14 cellular contexts compared by ENCODE assay signal in the genomic region with DNA sequence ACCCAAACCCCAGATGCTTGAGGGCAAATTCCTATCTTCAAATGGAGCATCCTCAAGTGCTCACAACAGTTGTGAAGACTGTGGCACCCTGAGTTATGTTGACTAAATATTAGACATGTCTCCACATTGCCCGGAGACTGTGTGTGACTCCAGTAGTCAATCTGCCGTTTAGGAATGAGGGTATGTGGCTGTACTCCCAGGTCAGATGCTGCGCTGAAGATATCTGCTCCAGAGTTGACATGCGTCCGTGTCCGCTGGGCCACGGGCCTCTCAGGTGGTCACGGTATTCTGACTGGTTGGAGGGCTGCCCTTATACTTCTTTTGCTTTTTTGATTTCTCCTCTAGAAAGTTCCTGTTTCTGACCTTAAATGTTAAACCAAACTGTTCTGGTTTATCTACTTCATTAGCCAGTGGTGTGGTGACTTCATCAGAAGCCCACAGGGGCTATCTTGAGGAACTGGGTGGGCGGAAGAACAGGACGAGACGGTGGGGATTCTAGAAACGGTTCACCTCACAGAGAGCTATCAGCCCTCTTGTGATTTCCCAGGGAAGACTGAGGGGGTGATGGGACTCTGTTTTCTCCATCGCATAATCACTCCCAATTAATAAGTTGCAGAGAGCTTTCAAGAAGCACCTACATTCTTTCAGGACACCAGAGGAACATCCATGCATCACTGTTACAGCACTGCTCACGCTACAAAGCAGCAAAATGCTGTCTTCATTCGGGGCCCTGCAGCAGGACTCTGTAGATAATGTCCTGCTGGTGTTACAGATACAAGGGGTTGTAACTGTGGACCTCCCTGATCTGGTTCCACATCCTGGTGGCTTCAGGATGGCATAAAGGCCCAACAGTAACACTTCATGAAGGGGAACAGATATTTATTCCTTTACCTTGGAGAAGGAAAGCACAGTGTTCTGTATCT. TPM values are rescaled to one million over a fixed set of nuclear protein-coding genes. Genes with fewer than 3 reads are reported as not detected.
DNase-seq lines count a peak whose midpoint lies in the region; ATAC-seq and TF ChIP-seq lines count a peak whose summit lies in the region.
"Had no signal": no experiment of that assay in that cellular context is flagged by ENCODE, and none has a peak within 500 bp of the region (broad histone marks: within the 10 kb centered on the region; RNA-seq: fewer than 3 reads in every experiment).

No MANE protein-coding gene starts in this region.

- H3K4me1 ChIP-seq in CD8-positive, alpha-beta memory T cell (ENCODE audit: insufficient read depth, low read length): peaks cover 36% of the 10 kb centered on the region
- H3K4me1 ChIP-seq in neutrophil (ENCODE audit: control insufficient read depth in 1 of 2, insufficient read depth in 1 of 2, low read depth in 1 of 2, low read length in 1 of 2) (peaks cover 33 to 45% of the 10 kb centered on the region in 2 experiments), prostate gland (replicated peaks) (no peaks in the 10 kb centered on the region), breast epithelium (no peaks in the 10 kb centered on the region)

- intact Hi-C loops in activated CD8-positive, alpha-beta T cell treated with anti-CD3 and anti-CD28 coated beads for 36 hours (cut with micrococcal nuclease): loop anchor here (2.0 to 5.0 kb wide), 2 partner anchors 18 to 104 kb away; no protein-coding TSS in a partner anchor
- intact Hi-C loops in prostate gland (cut with DNase I): no loop called here
- intact Hi-C loops in breast epithelium (cut with DNase I; ENCODE audit: low total_unique reads): no loop called here

- H3K27me3 Mint-ChIP-seq in CD8-positive, alpha-beta memory T cell: peaks cover 0 to 7% of the 10 kb centered on the region in 2 donors
- peaks cover 3% of the 10 kb centered on the region for H3K27me3 Mint-ChIP-seq in activated CD8-positive, alpha-beta T cell treated with anti-CD3 and anti-CD28 coated beads for 36 hours

- no peak for ATAC-seq in activated CD8-positive, alpha-beta T cell treated with anti-CD3 and anti-CD28 coated beads for 36 hours
- ATAC-seq in GM21529 (IDR thresholded peaks at IDR 0.05; ENCODE audit: unreplicated experiment): no peak

- CTCF ChIA-PET in CD8-positive, alpha-beta memory T cell (lab: Charles Lee): interaction anchor here (0.6 to 8.5 kb wide), 9 partner anchors 10 to 166 kb away, joined by 3 to 105 read pairs (median 5); no protein-coding TSS in a partner anchor
- CTCF ChIA-PET in activated CD8-positive, alpha-beta T cell treated with anti-CD3 and anti-CD28 coated beads for 36 hours (lab: Charles Lee): interaction anchor here (0.9 to 2.5 kb wide), 7 partner anchors 10 to 23 kb away, joined by 3 to 17 read pairs (median 5); no protein-coding TSS in a partner anchor

- no peaks in the 10 kb centered on the region for H3K9me3 ChIP-seq in CD8-positive, alpha-beta memory T cell (ENCODE audit: low read length)
- H3K9me3 ChIP-seq in neutrophil (no peaks in the 10 kb centered on the region), prostate gland (no peaks in the 10 kb centered on the region), breast epithelium (no peaks in the 10 kb centered on the region)
- H3K9me3 ChIP-seq: SJSA1 had no signal

- peak overlapping the region; percentile 97 to 100 (median 98) for H3K4me3 Mint-ChIP-seq in CD8-positive, alpha-beta memory T cell
- H3K4me3 Mint-ChIP-seq in activated CD8-positive, alpha-beta T cell treated with anti-CD3 and anti-CD28 coated beads for 36 hours: peak overlapping the region; percentile 99
- H3K4me3 Mint-ChIP-seq: nephron had no signal

- peak overlapping the region; percentile 56 for H3K4me3 ChIP-seq in CD8-positive, alpha-beta memory T cell (ENCODE audit: low read length)
- H3K4me3 ChIP-seq in HL-60 (replicated peaks; ENCODE audit: insufficient read depth, low read length) (no peak overlapping the region), neutrophil (ENCODE audit: low read depth in 1 of 2, low read length in 1 of 2) (peak overlapping the region; percentile 85 to 92), prostate gland (no peak overlapping the region), breast epithelium (peak overlapping the region in 1 of 3 donors; percentile 45)
- H3K4me3 ChIP-seq: SJSA1 had no signal

- H3K4me1 Mint-ChIP-seq in CD8-positive, alpha-beta memory T cell: peaks cover 45 to 54% (median 47%) of the 10 kb centered on the region in 3 donors
- H3K4me1 Mint-ChIP-seq in activated CD8-positive, alpha-beta T cell treated with anti-CD3 and anti-CD28 coated beads for 36 hours (ENCODE audit: low read depth): peaks cover 39% of the 10 kb centered on the region

- no peaks in the 10 kb centered on the region for H3K9me3 Mint-ChIP-seq in CD8-positive, alpha-beta memory T cell
- H3K9me3 Mint-ChIP-seq in activated CD8-positive, alpha-beta T cell treated with anti-CD3 and anti-CD28 coated beads for 36 hours: no peaks in the 10 kb centered on the region
- H3K9me3 Mint-ChIP-seq: nephron had no signal

- POLR2A ChIA-PET in CD8-positive, alpha-beta memory T cell (lab: Charles Lee): interaction anchor here (1.2 to 2.9 kb wide), 6 partner anchors 11 to 23 kb away, joined by 3 to 50 read pairs (median 6); no protein-coding TSS in a partner anchor
- POLR2A ChIA-PET in activated CD8-positive, alpha-beta T cell treated with anti-CD3 and anti-CD28 coated beads for 36 hours (lab: Charles Lee): interaction anchor here (0.9 to 8.7 kb wide), 5 partner anchors 9 to 113 kb away, joined by 3 to 137 read pairs (median 4); no protein-coding TSS in a partner anchor

- no peaks in the 10 kb centered on the region for H3K27me3 ChIP-seq in CD8-positive, alpha-beta memory T cell (ENCODE audit: insufficient read depth, low read length, poor library complexity, severe bottlenecking)
- no peaks in the 10 kb centered on the region for H3K27me3 ChIP-seq in HL-60 (ENCODE audit: insufficient read depth, poor library complexity, severe bottlenecking)
- no peaks in the 10 kb centered on the region for H3K27me3 ChIP-seq in neutrophil
- H3K27me3 ChIP-seq in prostate gland (replicated peaks; ENCODE audit: insufficient read depth): no peaks in the 10 kb centered on the region
- H3K27me3 ChIP-seq in breast epithelium: no peaks in the 10 kb centered on the region
- H3K27me3 ChIP-seq: SJSA1 had no signal

- no peaks in the 10 kb centered on the region for H3K36me3 ChIP-seq in CD8-positive, alpha-beta memory T cell (ENCODE audit: insufficient read depth, low read length)
- peaks cover 3% of the 10 kb centered on the region for H3K36me3 ChIP-seq in neutrophil
- no peaks in the 10 kb centered on the region for H3K36me3 ChIP-seq in prostate gland
- H3K36me3 ChIP-seq in breast epithelium: no peaks in the 10 kb centered on the region
- H3K36me3 ChIP-seq: SJSA1 had no signal

- H3K27ac Mint-ChIP-seq in CD8-positive, alpha-beta memory T cell: peak overlapping the region; percentile 89 to 99 (median 97)
- H3K27ac Mint-ChIP-seq in activated CD8-positive, alpha-beta T cell treated with anti-CD3 and anti-CD28 coated beads for 36 hours: peak overlapping the region; percentile 99
- H3K27ac Mint-ChIP-seq: nephron had no signal

- TF ChIP-seq POLR2A in prostate gland (IDR thresholded peaks at IDR 0.05) (no peak), breast epithelium (IDR thresholded peaks at IDR 0.05) (no peak)

- peak overlapping the region; percentile 82 for H3K27ac ChIP-seq in CD8-positive, alpha-beta memory T cell (ENCODE audit: low read depth, low read length)
- peak overlapping the region; percentile 92 for H3K27ac ChIP-seq in HL-60 (replicated peaks)
- H3K27ac ChIP-seq in neutrophil: peak overlapping the region; percentile 97
- H3K27ac ChIP-seq in prostate gland: peak overlapping the region in 1 of 2 donors; percentile 40
- H3K27ac ChIP-seq in breast epithelium: peak overlapping the region in 1 of 2 donors; percentile 53
- H3K27ac ChIP-seq: KMS-11, SJSA1 had no signal

- DNase-seq in CD8-positive, alpha-beta memory T cell: no peak
- DNase-seq in HL-60 (ENCODE audit: low read depth in 1 of 2, low spot score in 1 of 2) (no peak), prostate gland (ENCODE audit: low spot score) (no peak), NOMO-1 treated with dmso at 0.1 percent for 144 hours (lab: John Stamatoyannopoulos, UW; ENCODE audit: unreplicated experiment) (no peak), breast epithelium (ENCODE audit: low spot score in 2 of 2) (no peak)
- peak; percentile 55 for DNase-seq in activated CD8-positive, alpha-beta T cell treated with anti-CD3 and anti-CD28 coated beads for 36 hours
- DNase-seq: activated CD8-positive, alpha-beta memory T cell treated with anti-CD3 and anti-CD28 coated beads for 24 hours; NCI-H446 had no signal

- peaks cover 0 to 27% (median under 1%) of the 10 kb centered on the region in 3 donors for H3K36me3 Mint-ChIP-seq in CD8-positive, alpha-beta memory T cell
- H3K36me3 Mint-ChIP-seq in activated CD8-positive, alpha-beta T cell treated with anti-CD3 and anti-CD28 coated beads for 36 hours (ENCODE audit: low read depth): peaks cover 31% of the 10 kb centered on the region

- WGBS in prostate gland: 81% methylated on average over 15 of the region's 15 CpGs

- TF ChIP-seq CTCF in HL-60 (IDR thresholded peaks at IDR 0.05; ENCODE audit: insufficient read depth, low read length) (no peak), neutrophil (IDR thresholded peaks at IDR 0.05) (no peak), prostate gland (IDR thresholded peaks at IDR 0.05) (no peak), breast epithelium (IDR thresholded peaks at IDR 0.05) (no peak)
- TF ChIP-seq CTCF in activated CD8-positive, alpha-beta T cell treated with anti-CD3 and anti-CD28 coated beads for 36 hours (IDR thresholded peaks at IDR 0.05): no peak

RNA-seq across cellular contexts. Expression of a gene that starts 1.3 kb away (rescaled TPM):
- 100 to 1,000 TPM; 838 to 869 TPM for total RNA-seq in CD8-positive, alpha-beta memory T cell
- 1,545 TPM for polyA plus RNA-seq in CD8-positive, alpha-beta memory T cell
- total RNA-seq in activated CD8-positive, alpha-beta T cell treated with anti-CD3 and anti-CD28 coated beads for 36 hours: 1,000 to 10,000 TPM; 1,014 to 1,019 TPM
- total RNA-seq in prostate gland (100 to 1,000 TPM in 1 of 2 donors, 10 to 100 TPM in 1; 58.1 to 177 TPM), breast epithelium (10 to 100 TPM; 28.2 to 94.9 (median 61.3) TPM)

RNA-seq across cellular contexts. Expression of a gene that starts 28.4 kb away (rescaled TPM):
- total RNA-seq in CD8-positive, alpha-beta memory T cell: under 1 TPM; 0.55 TPM
- polyA plus RNA-seq in CD8-positive, alpha-beta memory T cell: not detected
- total RNA-seq in activated CD8-positive, alpha-beta T cell treated with anti-CD3 and anti-CD28 coated beads for 36 hours: under 1 TPM; 0.47 to 0.59 TPM
- total RNA-seq in prostate gland (1 to 10 TPM; 1.0 to 1.7 TPM), breast epithelium (under 1 TPM; 0.15 to 0.33 (median 0.16) TPM)
- total RNA-seq: bronchial epithelial cell, SJSA1 had no signal

Comparison
In these comparisons a context has a peak if more than half of its experiments do, and no peak if none do; other contexts are left out.
1. H3K4me3 ChIP-seq: peak in CD8-positive, alpha-beta memory T cell (single experiment) and neutrophil (2 of 2); none in HL-60 (single experiment) and prostate gland (0 of 2).
2. RNA of a gene that starts 1.3 kb away (total RNA-seq): 1,014 to 1,019 TPM in activated CD8-positive, alpha-beta T cell treated with anti-CD3 and anti-CD28 coated beads for 36 hours and 838 to 869 TPM in CD8-positive, alpha-beta memory T cell; 58.1 to 177 TPM in prostate gland and 28.2 to 94.9 TPM in breast epithelium; every median in the first group is over 4 times any median in the second.